ENCODE assay signal across 10 cellular contexts in the genomic region with DNA sequence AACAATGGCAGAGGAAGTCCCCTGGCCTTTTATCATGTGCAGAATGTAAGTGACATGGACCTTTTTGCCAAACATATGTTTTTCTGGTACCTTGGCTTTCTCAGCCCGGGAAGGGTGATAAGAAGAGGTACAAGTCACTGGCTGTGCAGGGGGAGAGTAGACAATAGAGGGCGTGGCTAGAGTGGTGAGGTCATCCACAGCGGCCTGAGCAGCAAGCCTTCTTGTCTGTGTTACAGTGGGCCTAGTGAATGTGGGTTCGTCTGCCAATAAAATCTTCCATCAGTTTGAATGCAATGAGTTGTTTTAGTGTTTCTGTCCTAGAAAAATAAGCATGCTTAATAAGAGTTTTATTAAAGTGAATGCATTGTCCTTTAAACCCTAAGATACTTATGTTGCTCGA. TPM values are rescaled to one million over a fixed set of nuclear protein-coding genes. Genes with fewer than 3 reads are reported as not detected.
DNase-seq lines count a peak whose midpoint lies in the region; ATAC-seq lines count a peak whose summit lies in the region.
"Had no signal": no experiment of that assay in that cellular context is flagged by ENCODE, and none has a peak within 500 bp of the region (broad histone marks: within the 10 kb centered on the region; RNA-seq: fewer than 3 reads in every experiment).

No MANE protein-coding gene starts in this region.

- ATAC-seq in esophagus mucosa (peak; percentile 62), GM21423 (IDR thresholded peaks at IDR 0.05; ENCODE audit: unreplicated experiment) (no peak), HG02763 (IDR thresholded peaks at IDR 0.05; ENCODE audit: unreplicated experiment) (no peak), HG03354 (IDR thresholded peaks at IDR 0.05; ENCODE audit: poor library complexity, severe bottlenecking, unreplicated experiment) (no peak)

- peak; percentile 44 for DNase-seq in DMS153 (lab: John Stamatoyannopoulos, UW)
- DNase-seq in NCI-H82 (lab: John Stamatoyannopoulos, UW), result peak; percentile 66
- peak; percentile 50 for DNase-seq in mucosa of gallbladder (ENCODE audit: low spot score)
- no peak for DNase-seq in T-helper 9 cell
- DNase-seq: activated CD4-positive, alpha-beta T cell treated with anti-CD3 and anti-CD28 coated beads for 4 hours; GF-D8 had no signal

RNA-seq across cellular contexts. Expression of gene PGD, which starts 59.0 kb away (rescaled TPM):
- total RNA-seq in esophagus mucosa (581 TPM), mucosa of gallbladder (165 TPM)
